In the genomic region with DNA sequence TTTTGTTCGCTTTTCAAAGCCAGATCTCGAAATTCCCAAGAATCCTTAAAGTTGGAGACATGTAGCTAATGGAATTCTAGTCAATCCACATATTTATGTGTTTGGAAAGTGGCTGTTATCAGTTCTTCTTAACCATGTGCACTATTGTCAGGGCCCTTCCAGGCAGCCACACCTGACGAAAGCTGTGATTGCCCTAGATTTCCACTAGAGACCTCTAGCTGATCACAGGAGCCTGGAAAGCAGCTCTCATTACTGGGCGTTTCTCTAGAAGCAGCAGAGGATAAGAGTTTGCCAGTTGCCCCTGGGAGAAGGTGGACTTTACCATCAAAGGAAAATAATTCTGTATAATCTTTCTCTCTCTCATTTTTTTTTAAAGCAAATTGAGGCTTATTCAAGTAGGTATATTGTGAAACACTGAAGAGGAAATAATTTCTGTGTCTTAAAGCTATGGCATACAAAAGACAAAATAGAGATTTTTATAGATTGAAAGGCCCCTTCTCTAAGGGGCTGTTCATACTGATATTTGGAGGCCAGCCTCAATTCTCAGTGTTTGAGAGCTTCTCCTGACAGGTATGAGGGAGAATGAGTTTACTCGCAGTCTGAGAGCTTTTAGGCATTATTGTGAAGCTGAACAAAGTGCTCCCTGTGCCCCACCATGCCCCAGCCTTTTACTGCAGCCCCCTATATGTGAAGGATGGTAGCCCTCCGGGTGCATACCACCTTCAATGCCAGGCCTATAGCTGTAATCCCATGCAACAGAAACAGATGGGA, we compare ENCODE assay signal across 8 cellular contexts.
DNase-seq lines count a peak whose midpoint lies in the region; ATAC-seq and TF ChIP-seq lines count a peak whose summit lies in the region.

No MANE protein-coding gene starts in this region.

- H3K27ac ChIP-seq in adrenal gland, result no peak overlapping the region
- no peak overlapping the region for H3K27ac ChIP-seq in hepatocyte
- H3K27ac ChIP-seq in stomach, result no peak overlapping the region

- no peak overlapping the region for H3K4me3 ChIP-seq in adrenal gland
- H3K4me3 ChIP-seq in hepatocyte, result no peak overlapping the region
- no peak overlapping the region for H3K4me3 ChIP-seq in stomach

- WGBS in adrenal gland, 4 donors, result 39 to 63% (median 43%) methylated on average over 6 of the region's 6 CpGs
- 35% methylated on average over 6 of the region's 6 CpGs for WGBS in hepatocyte (ENCODE audit: low lambda C conversion rate, missing lambda C conversion rate)
- 34 to 40% (median 38%) methylated on average over 6 of the region's 6 CpGs for WGBS in stomach, 5 donors

- no peak for TF ChIP-seq EP300 in stomach (IDR thresholded peaks at IDR 0.05)

- TF ChIP-seq CTCF in adrenal gland (IDR thresholded peaks at IDR 0.05) (peak in 5 of 6 experiments; percentile 23 to 55 (median 45)), hepatocyte (IDR thresholded peaks at IDR 0.05; ENCODE audit: poor library complexity) (peak; percentile 79), stomach (IDR thresholded peaks at IDR 0.05) (peak in 5 of 7 experiments; percentile 11 to 51 (median 37))

- H3K4me1 ChIP-seq in adrenal gland (replicated peaks in 1 of 2) (no peaks in the 10 kb centered on the region), hepatocyte (ENCODE audit: insufficient read depth) (peaks cover 3% of the 10 kb centered on the region), stomach (no peaks in the 10 kb centered on the region)

- H3K36me3 ChIP-seq in adrenal gland (replicated peaks in 1 of 2) (no peaks in the 10 kb centered on the region), hepatocyte (replicated peaks; ENCODE audit: insufficient read depth, low read depth) (no peaks in the 10 kb centered on the region), stomach (no peaks in the 10 kb centered on the region)

- no peaks in the 10 kb centered on the region for H4K20me1 ChIP-seq in hepatocyte (ENCODE audit: insufficient read depth, poor library complexity, severe bottlenecking)

- ATAC-seq in HG03457 (IDR thresholded peaks at IDR 0.05; ENCODE audit: unreplicated experiment) (no peak), HG02981 (IDR thresholded peaks at IDR 0.05; ENCODE audit: unreplicated experiment) (no peak)

- peak; percentile 82 for DNase-seq in ELR (ENCODE audit: low read depth)
- DNase-seq in M059J (ENCODE audit: low read depth), result peak; percentile 87
- peak; percentile 26 to 76 (median 37) for DNase-seq in adrenal gland
- DNase-seq in hepatocyte (ENCODE audit: low spot score), result peak; percentile 86
- DNase-seq in stomach, result peak; percentile 34
- DNase-seq in globus pallidus (ENCODE audit: low spot score), result no peak

- no peaks in the 10 kb centered on the region for H3K79me2 ChIP-seq in hepatocyte

- no peak overlapping the region for H3K4me2 ChIP-seq in hepatocyte

- H3K27me3 ChIP-seq in adrenal gland (no peaks in the 10 kb centered on the region), hepatocyte (no peaks in the 10 kb centered on the region), stomach (no peaks in the 10 kb centered on the region)

- H2AFZ ChIP-seq in hepatocyte, result no peak overlapping the region

- TF ChIP-seq POLR2A in adrenal gland (IDR thresholded peaks at IDR 0.05), result no peak
- TF ChIP-seq POLR2A in stomach (IDR thresholded peaks at IDR 0.05), result no peak

- intact Hi-C loops in adrenal gland (cut with DNase I) (loop anchor here in 1 of 2 donors (10.0 kb wide), 1 partner anchor 567 kb away; no protein-coding TSS in a partner anchor), stomach (cut with DNase I; ENCODE audit: low total_unique reads) (no loop called here)

- H3K9me3 ChIP-seq in adrenal gland (replicated peaks in 1 of 3) (no peaks in the 10 kb centered on the region), hepatocyte (ENCODE audit: low read depth) (no peaks in the 10 kb centered on the region), stomach (no peaks in the 10 kb centered on the region)

- no peaks in the 10 kb centered on the region for H3K9me2 ChIP-seq in hepatocyte (replicated peaks; ENCODE audit: insufficient read depth)
